In the genomic region with DNA sequence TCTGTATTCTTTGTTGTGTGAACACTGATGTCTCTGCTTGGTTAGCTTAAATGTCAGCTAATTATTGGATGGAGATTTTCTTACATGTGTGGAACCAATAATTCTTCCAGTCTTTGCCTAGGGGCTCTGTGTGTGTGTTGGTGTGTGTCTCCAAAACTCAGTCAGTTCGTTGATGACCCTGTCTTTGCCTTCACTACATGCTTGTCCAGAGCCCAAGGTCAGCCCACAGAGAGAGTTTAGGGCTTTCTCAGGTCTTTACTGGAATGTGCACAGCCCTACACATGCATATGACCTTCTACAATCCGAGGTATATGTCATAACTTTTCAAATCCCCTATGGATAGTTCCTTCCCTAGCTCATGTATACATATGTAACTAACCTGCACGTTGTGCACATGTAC, we compare ENCODE assay signal across 7 cellular contexts.
"Had no signal": no experiment of that assay in that cellular context is flagged by ENCODE, and none has a peak within 500 bp of the region (broad histone marks: within the 10 kb centered on the region; RNA-seq: fewer than 3 reads in every experiment).

No MANE protein-coding gene starts in this region.

- DNase-seq: GDM1, GF-D8 had no signal

- H3K4me3 ChIP-seq: GM12878 had no signal

- ATAC-seq: GM12878 had no signal

- FAIRE-seq: GM12878, GM12891, GM12892, GM18507, GM19239 had no signal
